37 cellular contexts compared by ENCODE assay signal in genomic region chr2:169663247-169663646, GRCh38. TPM values are rescaled to one million over a fixed set of nuclear protein-coding genes. Genes with fewer than 3 reads are reported as not detected.
"Had no signal": no experiment of that assay in that cellular context is flagged by ENCODE, and none has a peak within 500 bp of the region (broad histone marks: within the 10 kb centered on the region; RNA-seq: fewer than 3 reads in every experiment).

No MANE protein-coding gene starts in this region.

- H3K27ac ChIP-seq: adrenal gland, ascending aorta, body of pancreas, brain microvascular endothelial cell, breast epithelium, cardiac muscle cell had no signal

- H3K9me3 ChIP-seq: adrenal gland, ascending aorta, body of pancreas, breast epithelium had no signal

- DNase-seq: activated effector memory CD4-positive, alpha-beta T cell treated with anti-CD3 and anti-CD28 coated beads, Interleukin-2, amount 50 U/mL, for 16 hours; activated effector memory CD4-positive, alpha-beta T cell treated with Interleukin-2 at 50 U/mL for 16 hours; activated gamma-delta T cell; activated gamma-delta T cell treated with Interleukin-2 at 50 U/mL for 16 hours; activated naive CD4-positive, alpha-beta T cell; activated naive CD4-positive, alpha-beta T cell treated with anti-CD3 and anti-CD28 coated beads for 36 hours; activated naive CD4-positive, alpha-beta T cell treated with anti-CD3 and anti-CD28 coated beads, Interleukin-2, amount 10 ng/mL, durations not matched to agents 7 days and 5 days; activated naive CD4-positive, alpha-beta T cell treated with anti-CD3 and anti-CD28 coated beads, Interleukin-2, amount 50 U/mL, for 16 hours; activated naive CD4-positive, alpha-beta T cell treated with Interleukin-2 at 50 U/mL for 16 hours; activated naive CD8-positive, alpha-beta T cell treated with anti-CD3 and anti-CD28 coated beads for 36 hours; activated naive CD8-positive, alpha-beta T cell treated with anti-CD3 and anti-CD28 coated beads, Interleukin-2, amount 10 ng/mL, durations not matched to agents 7 days and 5 days; activated naive CD8-positive, alpha-beta T cell treated with anti-CD3 and anti-CD28 coated beads, Interleukin-2, amount 50 U/mL, for 24 hours; activated T-cell treated with anti-CD3 and anti-CD28 coated beads, Interleukin-2, amount 50 U/mL, for 24 hours; activated T-cell treated with anti-CD3 and anti-CD28 coated beads, Interleukin-2, amount 50 U/mL, for 4 hours; activated T-cell treated with anti-CD3 and anti-CD28 coated beads, Interleukin-2, amount 50 U/mL, for 48 hours; activated T-cell treated with anti-CD3 and anti-CD28 coated beads, Interleukin-2, amount 50 U/mL, for 72 hours; adrenal gland; amniotic stem cell; amygdala; anterior cingulate cortex; aorta; body of pancreas; brain microvascular endothelial cell; caudate nucleus; central memory CD4-positive, alpha-beta T cell; cerebellar nuclear complex had no signal

- H3K4me3 ChIP-seq: adrenal gland, ascending aorta, body of pancreas, breast epithelium, cardiac muscle cell had no signal

- H3K27me3 ChIP-seq: adrenal gland, ascending aorta, body of pancreas, brain microvascular endothelial cell, breast epithelium, cardiac muscle cell had no signal

- H3K4me1 ChIP-seq: adrenal gland, ascending aorta, breast epithelium had no signal

- H3K36me3 ChIP-seq: adrenal gland, ascending aorta, brain microvascular endothelial cell, breast epithelium, cardiac muscle cell had no signal

- FAIRE-seq: astrocyte, bronchial epithelial cell had no signal

- ATAC-seq: activated naive CD4-positive, alpha-beta T cell treated with anti-CD3 and anti-CD28 coated beads, Interleukin-2, amount 50 U/mL, for 72 hours; activated naive CD8-positive, alpha-beta T cell treated with anti-CD3 and anti-CD28 coated beads, Interleukin-2, amount 50 U/mL, for 24 hours; activated T-cell treated with anti-CD3 and anti-CD28 coated beads, Interleukin-2, amount 50 U/mL, for 4 hours; activated T-cell treated with anti-CD3 and anti-CD28 coated beads, Interleukin-2, amount 50 U/mL, for 72 hours; activated T-helper 17 cell treated with anti-CD3 and anti-CD28 coated beads, Interleukin-2, amount 50 U/mL, for 72 hours; body of pancreas had no signal

RNA-seq across cellular contexts. Expression of gene CFAP210, which starts 31.0 kb away (rescaled TPM):
- total RNA-seq: activated naive CD4-positive, alpha-beta T cell treated with anti-CD3 and anti-CD28 coated beads for 36 hours; activated naive CD4-positive, alpha-beta T cell treated with anti-CD3 and anti-CD28 coated beads, Interleukin-2, amount 50 U/mL, for 72 hours; activated naive CD8-positive, alpha-beta T cell treated with anti-CD3 and anti-CD28 coated beads for 36 hours; activated naive CD8-positive, alpha-beta T cell treated with anti-CD3 and anti-CD28 coated beads, Interleukin-2, amount 10 ng/mL, durations not matched to agents 7 days and 5 days; activated T-helper 1 cell treated with anti-CD3 and anti-CD28 coated beads, Interleukin-12 subunit alpha, Interleukin-12 subunit beta, Interleukin-2, Interleukin-4 antibody, amounts not matched to agents 30 ng/mL and 10 ng/mL and 1 ng/mL, durations not matched to agents 14 hours and 24 hours and 36 hours; activated T-helper 17 cell treated with anti-CD3 and anti-CD28 coated beads, Interleukin-2, amount 50 U/mL, for 72 hours; activated T-helper 2 cell treated with anti-CD3 and anti-CD28 coated beads, Interferon-gamma antibody, Interleukin-2, Interleukin-4, amounts not matched to agents 10 μg/mL and 5 μg/mL and 100 μg/mL, durations not matched to agents 14 hours and 24 hours and 36 hours; adrenal gland; ascending aorta; body of pancreas; bronchial epithelial cell; cardiac muscle cell; cardiac septum; chondrocyte had no signal

RNA-seq across cellular contexts. Expression of gene PHOSPHO2, which starts 31.0 kb away (rescaled TPM):
- total RNA-seq: ascending aorta had no signal
